1 cellular context compared by ENCODE assay signal in genomic region chr18:3213231-3214059, GRCh38.
TF ChIP-seq lines count a peak whose summit lies in the region.

No MANE protein-coding gene starts in this region.

TF ChIP-seq in K562, 482 proteins besides CTCF, POLR2A, EP300 and RAD21 (continued from another document and continues in another):
- TF ChIP-seq SFPQ (IDR thresholded peaks at IDR 0.05; ENCODE audit: low read depth, low read length) (no peak), DDX20 (tag; IDR thresholded peaks at IDR 0.05; ENCODE audit: low read depth) (no peak), JUNB (CRISPR knock-in tag; conservative IDR thresholded peaks at IDR 0.05) (no peak), TEAD4 (IDR thresholded peaks at IDR 0.05; ENCODE audit: low read length) (peak; percentile 12; the same call in 1 of the 2 replicates), TEAD4 (CRISPR knock-in tag; IDR thresholded peaks at IDR 0.05; ENCODE audit: borderline replicate concordance) (no peak), USF2 (CRISPR knock-in tag; IDR thresholded peaks at IDR 0.05) (no peak), ELF4 (CRISPR knock-in tag; IDR thresholded peaks at IDR 0.05) (no peak), ZNF431 (CRISPR knock-in tag; IDR thresholded peaks at IDR 0.05) (no peak), COPS2 (conservative IDR thresholded peaks at IDR 0.05) (no peak), ZNF717 (CRISPR knock-in tag; IDR thresholded peaks at IDR 0.05) (no peak), NCOA6 (IDR thresholded peaks at IDR 0.05) (no peak), MBD2 (IDR thresholded peaks at IDR 0.05; ENCODE audit: borderline replicate concordance, low read depth) (no peak), IRF9 (tag; IDR thresholded peaks at IDR 0.05) (no peak), RHOXF2B (CRISPR knock-in tag; conservative IDR thresholded peaks at IDR 0.05) (no peak), CBX2 (IDR thresholded peaks at IDR 0.05; ENCODE audit: insufficient read depth, low read length, poor library complexity, severe bottlenecking) (no peak), KLF10 (CRISPR knock-in tag; IDR thresholded peaks at IDR 0.05) (no peak), ETS2 (tag; IDR thresholded peaks at IDR 0.05; ENCODE audit: borderline replicate concordance, poor library complexity, severe bottlenecking) (no peak), CHD2 (IDR thresholded peaks at IDR 0.05; ENCODE audit: low read depth, low read length) (no peak), NFIC (IDR thresholded peaks at IDR 0.05) (no peak), ZFX (CRISPR knock-in tag; IDR thresholded peaks at IDR 0.05) (no peak), PURB (CRISPR knock-in tag; IDR thresholded peaks at IDR 0.05; ENCODE audit: low read depth) (no peak), VEZF1 (CRISPR knock-in tag; IDR thresholded peaks at IDR 0.05) (no peak), ZC3H11A (IDR thresholded peaks at IDR 0.05; ENCODE audit: low read depth, low read length) (no peak), ZNF280A (IDR thresholded peaks at IDR 0.05; ENCODE audit: low read depth, partially characterized antibody) (no peak), HDAC2 (IDR thresholded peaks at IDR 0.05) (no peak), E2F4 (CRISPR knock-in tag; IDR thresholded peaks at IDR 0.05; ENCODE audit: low read depth) (no peak), ZNF445 (CRISPR knock-in tag; IDR thresholded peaks at IDR 0.05; ENCODE audit: low read depth) (no peak), BCOR (IDR thresholded peaks at IDR 0.05) (no peak), SNIP1 (IDR thresholded peaks at IDR 0.05; ENCODE audit: low read depth) (no peak), EZH2 (IDR thresholded peaks at IDR 0.05; ENCODE audit: borderline replicate concordance, low read depth, low read length) (no peak), ATF6 (CRISPR knock-in tag; IDR thresholded peaks at IDR 0.05) (no peak), NFRKB (IDR thresholded peaks at IDR 0.05; ENCODE audit: low read depth) (peak; percentile 45; the same call in 1 of the 2 replicates), SUPT5H (IDR thresholded peaks at IDR 0.05) (no peak), C11orf30 (IDR thresholded peaks at IDR 0.05; ENCODE audit: low read depth) (peak; percentile 57; the same call in 1 of the 2 replicates), ID3 (CRISPR knock-in tag; IDR thresholded peaks at IDR 0.05) (no peak), ID3 (tag; IDR thresholded peaks at IDR 0.05) (no peak), GATA2 (CRISPR knock-in tag; IDR thresholded peaks at IDR 0.05) (0 out of 2 replicates have a peak, but pooled peaks have one; percentile 18), HINFP (tag; conservative IDR thresholded peaks at IDR 0.05; ENCODE audit: low read depth) (no peak)
